14 cellular contexts compared by ENCODE assay signal in the genomic region with DNA sequence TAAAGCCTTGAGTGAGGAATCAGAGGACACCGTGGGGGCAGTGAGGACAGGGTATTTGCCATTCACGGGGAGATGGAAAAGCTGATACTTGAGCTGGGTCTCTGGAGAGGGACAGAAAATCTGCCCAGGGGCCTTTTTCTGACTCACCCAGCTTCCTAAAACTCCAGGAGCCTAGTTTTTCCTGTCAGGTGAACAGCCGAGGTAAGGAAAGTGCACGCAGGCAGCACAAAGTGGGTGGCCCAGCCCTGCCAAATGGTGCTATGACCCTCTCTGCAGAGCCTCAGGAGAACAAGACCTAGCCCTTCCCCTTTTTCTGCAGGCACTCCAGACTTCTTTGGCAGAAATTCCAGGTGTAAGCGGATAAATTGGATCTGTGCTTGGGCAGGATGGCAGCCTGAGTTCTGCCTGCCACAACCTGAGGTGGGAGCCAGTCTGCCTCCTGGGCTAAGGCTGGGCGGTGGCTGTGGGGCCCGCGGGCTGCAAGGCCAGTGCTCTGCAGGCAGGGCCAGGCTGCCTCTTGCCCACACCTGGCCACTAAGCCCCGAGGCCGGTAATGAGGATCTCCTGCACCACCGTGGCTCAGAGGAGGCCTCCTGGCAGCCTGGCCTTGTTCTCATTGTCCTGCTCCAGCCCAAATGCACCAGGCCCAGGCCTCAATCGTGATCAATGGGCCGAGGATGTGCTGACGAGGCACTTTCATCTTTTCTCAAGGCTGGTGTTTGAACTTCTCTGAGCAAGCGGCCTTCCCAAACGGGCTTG.
"Had no signal": no experiment of that assay in that cellular context is flagged by ENCODE, and none has a peak within 500 bp of the region (broad histone marks: within the 10 kb centered on the region; RNA-seq: fewer than 3 reads in every experiment).

No MANE protein-coding gene starts in this region.

- H3K4me1 ChIP-seq: gastroesophageal sphincter, pancreas, upper lobe of right lung had no signal

- H3K27ac Mint-ChIP-seq: activated CD8-positive, alpha-beta T cell treated with anti-CD3 and anti-CD28 coated beads for 36 hours; activated T-helper 1 cell treated with anti-CD3 and anti-CD28 coated beads, Interleukin-12 subunit alpha, Interleukin-12 subunit beta, Interleukin-2, Interleukin-4 antibody, amounts not matched to agents 30 ng/mL and 10 ng/mL and 1 ng/mL, durations not matched to agents 14 hours and 24 hours and 36 hours had no signal

- ATAC-seq: activated CD8-positive, alpha-beta T cell treated with anti-CD3 and anti-CD28 coated beads for 36 hours; gastroesophageal sphincter; left ventricle myocardium superior; pancreas; upper lobe of right lung had no signal

- H3K9me3 Mint-ChIP-seq: activated CD8-positive, alpha-beta T cell treated with anti-CD3 and anti-CD28 coated beads for 36 hours; activated T-helper 1 cell treated with anti-CD3 and anti-CD28 coated beads, Interleukin-12 subunit alpha, Interleukin-12 subunit beta, Interleukin-2, Interleukin-4 antibody, amounts not matched to agents 30 ng/mL and 10 ng/mL and 1 ng/mL, durations not matched to agents 14 hours and 24 hours and 36 hours had no signal

- H3K36me3 ChIP-seq: gastroesophageal sphincter, pancreas, suprapubic skin, upper lobe of right lung had no signal

- H3K27ac ChIP-seq: gastroesophageal sphincter, pancreas, suprapubic skin, upper lobe of right lung, VCaP had no signal

- H3K9me3 ChIP-seq: gastroesophageal sphincter, pancreas, suprapubic skin, upper lobe of right lung had no signal

- DNase-seq: activated CD4-positive, alpha-beta T cell treated with anti-CD3 and anti-CD28 coated beads for 4 hours; activated CD8-positive, alpha-beta memory T cell treated with anti-CD3 and anti-CD28 coated beads, Interleukin-2, amount 50 U/mL, for 48 hours; activated CD8-positive, alpha-beta T cell treated with anti-CD3 and anti-CD28 coated beads for 36 hours; activated naive CD4-positive, alpha-beta T cell; aorta; left ventricle myocardium superior; stimulated activated CD4-positive, alpha-beta T cell treated with anti-CD3 and anti-CD28 coated beads, Interleukin-12 subunit alpha, Interleukin-12 subunit beta, amount 100 ng/mL, for 4 hours; stimulated activated naive CD4-positive, alpha-beta T cell treated with Interleukin-2 at 50 U/mL for 16 hours; upper lobe of right lung had no signal

- H3K4me3 ChIP-seq: gastroesophageal sphincter, pancreas, suprapubic skin, upper lobe of right lung had no signal

- H3K4me3 Mint-ChIP-seq: activated CD8-positive, alpha-beta T cell treated with anti-CD3 and anti-CD28 coated beads for 36 hours; activated T-helper 1 cell treated with anti-CD3 and anti-CD28 coated beads, Interleukin-12 subunit alpha, Interleukin-12 subunit beta, Interleukin-2, Interleukin-4 antibody, amounts not matched to agents 30 ng/mL and 10 ng/mL and 1 ng/mL, durations not matched to agents 14 hours and 24 hours and 36 hours had no signal

- H3K27me3 ChIP-seq: gastroesophageal sphincter, pancreas, upper lobe of right lung had no signal
